In the genomic region with DNA sequence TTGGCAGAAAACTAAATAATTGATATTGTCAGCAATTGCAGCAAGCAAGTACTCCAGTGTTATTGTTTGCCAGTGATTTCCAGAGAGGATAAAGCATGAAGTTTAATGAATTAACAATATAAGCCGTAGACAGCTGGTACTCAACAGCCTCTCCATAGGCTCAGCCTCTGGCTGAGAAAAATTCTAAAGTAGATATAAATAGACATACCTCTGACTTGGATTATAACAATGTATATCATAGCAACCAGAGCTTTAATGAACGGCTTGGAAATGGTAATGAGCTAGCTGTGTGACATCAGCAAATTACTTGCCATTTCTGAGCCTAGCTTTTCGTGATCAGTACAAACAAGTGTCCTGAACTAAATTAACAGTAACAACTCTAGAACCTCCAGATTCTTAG, we compare ENCODE assay signal across 17 cellular contexts.
A peak's percentile ranks its signal among the peaks of the same experiment; 100 is the strongest.
DNase-seq lines count a peak whose midpoint lies in the region; ATAC-seq and TF ChIP-seq lines count a peak whose summit lies in the region.
"Had no signal": no experiment of that assay in that cellular context is flagged by ENCODE, and none has a peak within 500 bp of the region (broad histone marks: within the 10 kb centered on the region; RNA-seq: fewer than 3 reads in every experiment).

No MANE protein-coding gene starts in this region.

- ATAC-seq in GM21717 (IDR thresholded peaks at IDR 0.05; ENCODE audit: unreplicated experiment), result no peak
- ATAC-seq in stimulated activated memory B cell treated with anti-CD40 and anti-IgM and Interleukin-4, amounts not matched to agents 10 μg/mL and 1 μg/mL and 100 μg/mL, for 72 hours, result no peak

- no peak overlapping the region for H3K4me3 Mint-ChIP-seq in osteocyte (ENCODE audit: unreplicated experiment)
- no peak overlapping the region for H3K4me3 Mint-ChIP-seq in stimulated activated memory B cell treated with anti-CD40 and anti-IgM and Interleukin-4, amounts not matched to agents 10 μg/mL and 1 μg/mL and 100 μg/mL, for 72 hours
- H3K4me3 Mint-ChIP-seq: CD14-positive monocyte had no signal

- no peak overlapping the region for H3K27ac Mint-ChIP-seq in osteocyte (ENCODE audit: unreplicated experiment)
- H3K27ac Mint-ChIP-seq in stimulated activated memory B cell treated with anti-CD40 and anti-IgM and Interleukin-4, amounts not matched to agents 10 μg/mL and 1 μg/mL and 100 μg/mL, for 72 hours, result no peak overlapping the region
- H3K27ac Mint-ChIP-seq: CD14-positive monocyte had no signal

- H3K36me3 Mint-ChIP-seq in osteocyte (ENCODE audit: unreplicated experiment), result no peaks in the 10 kb centered on the region
- no peaks in the 10 kb centered on the region for H3K36me3 Mint-ChIP-seq in stimulated activated memory B cell treated with anti-CD40 and anti-IgM and Interleukin-4, amounts not matched to agents 10 μg/mL and 1 μg/mL and 100 μg/mL, for 72 hours
- H3K36me3 Mint-ChIP-seq: CD14-positive monocyte had no signal

- peaks cover 6% of the 10 kb centered on the region for H3K27me3 Mint-ChIP-seq in osteocyte (ENCODE audit: unreplicated experiment)
- H3K27me3 Mint-ChIP-seq in stimulated activated memory B cell treated with anti-CD40 and anti-IgM and Interleukin-4, amounts not matched to agents 10 μg/mL and 1 μg/mL and 100 μg/mL, for 72 hours, result no peaks in the 10 kb centered on the region

- H3K9me3 Mint-ChIP-seq in osteocyte (ENCODE audit: unreplicated experiment), result peaks cover 12% of the 10 kb centered on the region
- H3K9me3 Mint-ChIP-seq in stimulated activated memory B cell treated with anti-CD40 and anti-IgM and Interleukin-4, amounts not matched to agents 10 μg/mL and 1 μg/mL and 100 μg/mL, for 72 hours, result peaks cover 9% of the 10 kb centered on the region

- no peak for TF ChIP-seq CTCF in osteocyte (IDR thresholded peaks at IDR 0.05)

- peak; percentile 17 for DNase-seq in DMS153 (lab: John Stamatoyannopoulos, UW)
- no peak for DNase-seq in DMS153 treated with DMSO at 0.1 percent for 48 hours (lab: John Stamatoyannopoulos, UW; ENCODE audit: unreplicated experiment)
- DNase-seq in NCI-H146 (lab: John Stamatoyannopoulos, UW), result peak; percentile 37
- peak; percentile 22 for DNase-seq in NCI-H345 treated with DMSO at 0.1 percent for 48 hours (lab: John Stamatoyannopoulos, UW; ENCODE audit: unreplicated experiment)
- DNase-seq in NCI-H82 treated with DMSO at 0.1 percent for 48 hours (lab: John Stamatoyannopoulos, UW; ENCODE audit: unreplicated experiment), result peak; percentile 69
- no peak for DNase-seq in osteocyte (ENCODE audit: extremely low spot score, unreplicated experiment)
- DNase-seq: 8988T, DMS79, NCI-H187, NCI-H510A treated with DMSO at 0.1 percent for 48 hours, RPMI8226, SIG-M5, T-helper 1 cell, T-helper 9 cell had no signal

- peaks cover 13% of the 10 kb centered on the region for H3K4me1 Mint-ChIP-seq in osteocyte (ENCODE audit: unreplicated experiment)
- no peaks in the 10 kb centered on the region for H3K4me1 Mint-ChIP-seq in stimulated activated memory B cell treated with anti-CD40 and anti-IgM and Interleukin-4, amounts not matched to agents 10 μg/mL and 1 μg/mL and 100 μg/mL, for 72 hours
- H3K4me1 Mint-ChIP-seq: CD14-positive monocyte had no signal

Comparison
In these comparisons a context has a peak if more than half of its experiments do, and no peak if none do; other contexts are left out.
1. DNase-seq: peak in DMS153 (single experiment), NCI-H146 (single experiment), NCI-H345 treated with DMSO at 0.1 percent for 48 hours (single experiment) and NCI-H82 treated with DMSO at 0.1 percent for 48 hours (single experiment); none in DMS153 treated with DMSO at 0.1 percent for 48 hours (single experiment) and osteocyte (single experiment).